In the genomic region with DNA sequence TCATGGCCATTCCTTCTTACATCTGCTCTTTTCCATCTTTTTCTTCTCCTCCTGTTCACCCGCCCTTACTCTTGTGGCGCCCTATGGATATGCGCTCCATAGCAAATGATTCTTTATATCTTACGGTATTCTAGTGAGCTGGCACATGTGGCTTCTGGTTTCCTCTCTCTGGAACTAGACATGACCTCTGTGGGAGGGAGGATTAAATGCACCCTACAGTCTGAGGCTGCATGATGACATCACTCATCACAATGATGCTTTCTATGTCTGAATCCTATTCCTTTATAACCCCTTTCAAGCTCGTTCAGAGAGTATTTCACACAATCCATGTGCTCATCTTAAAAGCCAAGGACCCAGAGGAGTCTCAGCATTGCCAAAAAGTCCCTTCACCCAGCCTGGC, we compare ENCODE assay signal across 22 cellular contexts.
"Had no signal": no experiment of that assay in that cellular context is flagged by ENCODE, and none has a peak within 500 bp of the region (broad histone marks: within the 10 kb centered on the region; RNA-seq: fewer than 3 reads in every experiment).

No MANE protein-coding gene starts in this region.

- H3K4me3 ChIP-seq: adrenal gland, gastrocnemius medialis, left ventricle myocardium inferior, pancreas, skin epidermis, tibial artery had no signal

- H3K27ac ChIP-seq: adrenal gland, gastrocnemius medialis, left ventricle myocardium inferior, pancreas, tibial artery had no signal

- H3K27me3 ChIP-seq: adrenal gland, gastrocnemius medialis, pancreas, tibial artery had no signal

- H3K4me1 ChIP-seq: pancreas had no signal

- ATAC-seq: activated CD4-positive, alpha-beta T cell treated with anti-CD3 and anti-CD28 coated beads for 36 hours; activated T-cell treated with anti-CD3 and anti-CD28 coated beads, Interleukin-2, amount 50 U/mL, for 4 hours; gastrocnemius medialis; natural killer cell; pancreas; right cardiac atrium; stimulated activated effector memory CD8-positive, alpha-beta T cell treated with anti-CD3 and anti-CD28 coated beads, Interleukin-12 subunit alpha, Interleukin-12 subunit beta, amount 100 ng/mL, for 72 hours; stimulated activated naive CD8-positive, alpha-beta T cell treated with anti-CD3 and anti-CD28 coated beads, Interleukin-15, amount 100 ng/mL, for 72 hours; WTC11 had no signal

- H3K9me3 ChIP-seq: adrenal gland, gastrocnemius medialis, left ventricle myocardium inferior, pancreas, tibial artery had no signal

- DNase-seq: activated CD4-positive, alpha-beta T cell treated with anti-CD3 and anti-CD28 coated beads for 36 hours; activated CD4-positive, alpha-beta T cell treated with anti-CD3 and anti-CD28 coated beads, Interleukin-2, amount 50 U/mL, for 48 hours; activated CD8-positive, alpha-beta memory T cell treated with anti-CD3 and anti-CD28 coated beads, Interleukin-2, amount 50 U/mL, for 48 hours; activated naive CD4-positive, alpha-beta T cell; activated T-cell treated with anti-CD3 and anti-CD28 coated beads, Interleukin-2, amount 50 U/mL, for 4 hours; adrenal gland; dermis blood vessel endothelial cell; effector CD8-positive, alpha-beta T cell; gastrocnemius medialis; hippocampal formation; left ventricle myocardium inferior; midbrain; natural killer cell; pancreas; right cardiac atrium; stimulated activated CD4-positive, alpha-beta T cell treated with anti-CD3 and anti-CD28 coated beads, Interleukin-2, amount 100 ng/mL, for 24 hours; stimulated activated naive CD8-positive, alpha-beta T cell treated with anti-CD3 and anti-CD28 coated beads, Interleukin-15, amount 100 ng/mL, for 72 hours; T1000 had no signal

- FAIRE-seq: pancreas had no signal
